ENCODE assay signal across 8 cellular contexts in genomic region chr1:119286587-119287181, GRCh38.
A peak's percentile ranks its signal among the peaks of the same experiment; 100 is the strongest.
DNase-seq lines count a peak whose midpoint lies in the region; ATAC-seq and TF ChIP-seq lines count a peak whose summit lies in the region.

No MANE protein-coding gene starts in this region.

- ATAC-seq in GM21423 (IDR thresholded peaks at IDR 0.05; ENCODE audit: unreplicated experiment): peak; percentile 76
- no peak for ATAC-seq in T-helper 17 cell

- no peaks in the 10 kb centered on the region for H3K36me3 ChIP-seq in SU-DHL-6 (ENCODE audit: low read length)

- no peak overlapping the region for H3K4me2 ChIP-seq in SU-DHL-6 (ENCODE audit: low read depth, low read length, poor library complexity, severe bottlenecking)

- no peak overlapping the region for H3K4me3 Mint-ChIP-seq in T-helper 17 cell

- no peaks in the 10 kb centered on the region for H3F3A ChIP-seq in SU-DHL-6 (ENCODE audit: insufficient read depth)

- no peaks in the 10 kb centered on the region for H4K20me1 ChIP-seq in SU-DHL-6 (ENCODE audit: low read depth, low read length)

- H3K4me1 Mint-ChIP-seq in T-helper 17 cell: no peaks in the 10 kb centered on the region

- no peak overlapping the region for H3K4me3 ChIP-seq in LNCaP clone FGC (ENCODE audit: low read depth, low read length)
- no peak overlapping the region for H3K4me3 ChIP-seq in SU-DHL-6 (ENCODE audit: insufficient read depth, low read length, poor library complexity, severe bottlenecking)
- no peak overlapping the region for H3K4me3 ChIP-seq in fibroblast of villous mesenchyme (ENCODE audit: low read depth, low read length)

- H3K36me3 Mint-ChIP-seq in T-helper 17 cell (ENCODE audit: low read depth): peaks cover 2% of the 10 kb centered on the region

- H3K27ac Mint-ChIP-seq in T-helper 17 cell: no peak overlapping the region

- H3K9me3 ChIP-seq in SU-DHL-6 (ENCODE audit: insufficient read depth, low read length) (no peaks in the 10 kb centered on the region), T-helper 17 cell (ENCODE audit: control insufficient read depth, low read length, poor library complexity, severe bottlenecking) (no peaks in the 10 kb centered on the region)

- H3K27me3 Mint-ChIP-seq in T-helper 17 cell: peaks cover 52% of the 10 kb centered on the region

- peak; percentile 56 for DNase-seq in NCI-H748 (lab: John Stamatoyannopoulos, UW; ENCODE audit: unreplicated experiment)
- no peak for DNase-seq in NCI-H748 treated with DMSO at 0.1 percent for 48 hours (lab: John Stamatoyannopoulos, UW)
- DNase-seq in LNCaP clone FGC (ENCODE audit: low read depth): no peak
- DNase-seq in fibroblast of villous mesenchyme (ENCODE audit: low read depth): peak; percentile 48
- DNase-seq in stimulated activated CD4-positive, alpha-beta T cell treated with anti-CD3 and anti-CD28 coated beads, Interleukin-15, amount 100 ng/mL, for 48 hours (ENCODE audit: low read depth in 2 of 2): peak; percentile 4 to 23
- DNase-seq in T-helper 17 cell: no peak

- no peak overlapping the region for H2AFZ ChIP-seq in SU-DHL-6 (ENCODE audit: low read depth, low read length, severe bottlenecking)

- no peaks in the 10 kb centered on the region for H3K9me2 ChIP-seq in SU-DHL-6 (replicated peaks; ENCODE audit: insufficient read depth, low read length)

- no peaks in the 10 kb centered on the region for H3K27me3 ChIP-seq in SU-DHL-6 (ENCODE audit: low read length)

- no peak overlapping the region for H3K27ac ChIP-seq in SU-DHL-6 (ENCODE audit: low read depth, low read length)

- H3K79me2 ChIP-seq in SU-DHL-6 (ENCODE audit: insufficient read depth, low read length): no peaks in the 10 kb centered on the region

- H3K9ac ChIP-seq in SU-DHL-6 (ENCODE audit: low read length): no peak overlapping the region

- TF ChIP-seq CTCF in LNCaP clone FGC (IDR thresholded peaks at IDR 0.05; ENCODE audit: control insufficient read depth, extremely low read depth, insufficient read depth) (peak; percentile 73), SU-DHL-6 (IDR thresholded peaks at IDR 0.05; ENCODE audit: insufficient read depth, low read length, poor library complexity, severe bottlenecking) (peak; percentile 51), fibroblast of villous mesenchyme (IDR thresholded peaks at IDR 0.05; ENCODE audit: insufficient read depth, low read depth, low read length) (peak; percentile 71)

Comparison
In these comparisons a context has a peak if more than half of its experiments do, and no peak if none do; other contexts are left out.
1. DNase-seq: peak in NCI-H748 (single experiment), fibroblast of villous mesenchyme (single experiment) and stimulated activated CD4-positive, alpha-beta T cell treated with anti-CD3 and anti-CD28 coated beads, Interleukin-15, amount 100 ng/mL, for 48 hours (2 of 2); none in NCI-H748 treated with DMSO at 0.1 percent for 48 hours (single experiment), LNCaP clone FGC (single experiment) and T-helper 17 cell (0 of 3).
2. Peak in every context shown above with its lines, with median percentiles within 50 percentile points of each other: CTCF ChIP-seq.